1 cellular context compared by ENCODE assay signal in the genomic region with DNA sequence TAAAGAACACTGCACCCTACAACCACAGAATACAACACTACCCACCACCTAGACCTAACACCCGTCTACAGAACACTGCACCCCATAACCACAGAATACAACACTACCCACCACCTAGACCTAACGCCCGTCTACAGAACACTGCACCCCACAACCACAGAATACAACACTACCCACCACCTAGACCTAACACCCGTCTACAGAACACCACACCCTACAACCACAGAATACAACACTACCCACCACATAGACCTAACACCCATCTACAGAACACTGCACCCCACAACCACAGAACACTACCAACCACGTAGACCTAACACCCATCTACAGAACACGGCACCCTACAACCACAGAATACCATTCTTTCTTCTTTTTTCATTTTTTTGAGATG. TPM values are rescaled to one million over a fixed set of nuclear protein-coding genes. Genes with fewer than 3 reads are reported as not detected.
"Had no signal": no experiment of that assay in that cellular context is flagged by ENCODE, and none has a peak within 500 bp of the region (broad histone marks: within the 10 kb centered on the region; RNA-seq: fewer than 3 reads in every experiment).

No MANE protein-coding gene starts in this region.

RNA-seq across cellular contexts. Expression of gene MYL9, which starts 23.4 kb away (rescaled TPM):
- total RNA-seq: naive thymus-derived CD8-positive, alpha-beta T cell had no signal
